In the genomic region with DNA sequence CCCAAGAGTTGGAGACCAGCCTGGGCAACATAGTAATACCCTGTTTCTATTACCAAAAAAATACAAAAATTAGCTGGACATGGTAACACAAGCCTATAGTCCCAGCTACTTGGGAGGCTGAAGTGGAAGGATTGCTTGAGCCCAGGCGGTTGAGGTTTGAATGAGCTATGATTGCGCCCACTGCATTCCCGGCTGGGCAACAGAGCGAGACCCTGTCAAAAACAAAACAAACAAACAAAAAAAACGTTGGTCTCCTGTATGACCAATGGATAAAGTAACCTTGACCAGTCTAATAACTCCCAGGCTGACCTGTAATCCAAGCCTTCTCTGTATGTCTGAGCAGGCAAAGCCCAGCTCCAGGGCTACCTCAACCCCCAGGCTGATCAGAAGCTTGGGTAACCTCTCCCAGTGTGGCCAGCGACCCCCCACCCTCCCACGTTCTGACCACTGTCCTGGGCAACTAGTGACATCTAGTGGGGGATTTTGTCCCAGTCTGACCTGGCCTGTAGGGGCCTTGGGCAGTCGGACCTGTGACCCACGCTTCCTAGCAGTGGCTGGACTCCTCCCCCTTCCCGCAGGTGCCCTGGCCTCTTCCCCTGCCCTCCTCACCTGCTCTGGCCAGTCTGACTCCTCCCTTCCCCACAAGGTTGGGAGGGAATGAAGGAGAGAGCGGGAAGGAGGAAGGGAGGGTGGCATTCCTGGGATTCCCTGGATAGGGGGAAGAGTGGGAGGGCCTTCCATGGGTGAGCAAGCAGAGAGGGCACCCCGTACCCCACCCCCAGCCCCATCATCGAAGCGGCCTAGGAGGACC, we compare ENCODE assay signal across 8 cellular contexts. TPM values are rescaled to one million over a fixed set of nuclear protein-coding genes. Genes with fewer than 3 reads are reported as not detected.
DNase-seq lines count a peak whose midpoint lies in the region; ATAC-seq and TF ChIP-seq lines count a peak whose summit lies in the region.

No MANE protein-coding gene starts in this region.

- peaks cover 22% of the 10 kb centered on the region for H3K4me1 Mint-ChIP-seq in Calu3 (ENCODE audit: low read depth, unreplicated experiment)

- no peaks in the 10 kb centered on the region for H3K9me3 Mint-ChIP-seq in Calu3 (ENCODE audit: low read depth, unreplicated experiment)

- H3K36me3 Mint-ChIP-seq in Calu3 (ENCODE audit: insufficient read depth, unreplicated experiment) = peaks cover 54% of the 10 kb centered on the region

- no TSS peak for BruUV-seq in Calu3 (replicated peaks; lab: Mats Ljungman, UMichigan)

- peak overlapping the region; percentile 43 to 58 for H3K9ac ChIP-seq in colonic mucosa (ENCODE audit: low read depth in 2 of 2, low read length in 2 of 2)

- H3K4me1 ChIP-seq in colonic mucosa = peaks cover 10% of the 10 kb centered on the region

- H3K27me3 ChIP-seq in colonic mucosa = no peaks in the 10 kb centered on the region

- no peak for ATAC-seq in HG03280 (IDR thresholded peaks at IDR 0.05; ENCODE audit: unreplicated experiment)
- no peak for ATAC-seq in HG03175 (IDR thresholded peaks at IDR 0.05; ENCODE audit: unreplicated experiment)
- no peak for ATAC-seq in HG02798 (IDR thresholded peaks at IDR 0.05; ENCODE audit: poor library complexity, unreplicated experiment)

- peak overlapping the region; percentile 74 for H3K4me3 Mint-ChIP-seq in Calu3 (ENCODE audit: low read depth, unreplicated experiment)

- CTCF ChIA-PET in Calu3 (lab: Charles Lee) = interaction anchor here (0.6 to 1.8 kb wide), 8 partner anchors 10 to 237 kb away, joined by 3 to 12 read pairs (median 4); partner anchors contain the start of gene NECTIN2

- H3K4me3 ChIP-seq in colonic mucosa = no peak overlapping the region

- peak; percentile 65 for TF ChIP-seq CTCF in Calu3 (IDR thresholded peaks at IDR 0.05; ENCODE audit: unreplicated experiment)
- TF ChIP-seq CTCF in colonic mucosa (IDR thresholded peaks at IDR 0.05) = peak; percentile 22

- H3K9me3 ChIP-seq in colonic mucosa = no peaks in the 10 kb centered on the region

- no peaks in the 10 kb centered on the region for H3K36me3 ChIP-seq in colonic mucosa

- peak; percentile 66 for DNase-seq in Calu3
- DNase-seq in NCI-H146 (lab: John Stamatoyannopoulos, UW) = peak; percentile 97
- peak; percentile 46 for DNase-seq in colonic mucosa
- DNase-seq in lung microvascular endothelial cell (ENCODE audit: low read depth in 2 of 2) = peak; percentile 50 to 68
- no peak for DNase-seq in DMS 273 (lab: John Stamatoyannopoulos, UW; ENCODE audit: unreplicated experiment)

- peak overlapping the region; percentile 86 for H3K27ac Mint-ChIP-seq in Calu3 (ENCODE audit: unreplicated experiment)

- no peak overlapping the region for H3K27ac ChIP-seq in colonic mucosa

- H3K27me3 Mint-ChIP-seq in Calu3 (ENCODE audit: unreplicated experiment) = no peaks in the 10 kb centered on the region

- intact Hi-C loops in Calu3 (cut with micrococcal nuclease; ENCODE audit: unreplicated experiment) = no loop called here
- intact Hi-C loops in colonic mucosa (cut with DNase I) = no loop called here

RNA-seq across cellular contexts. Expression of gene BCAM, which starts 1.0 kb away (rescaled TPM):
- total RNA-seq in Calu3 (2022) (30.0 and 31.2 TPM in 2 replicates), colonic mucosa (10 to 100 TPM; 15.1 to 20.7 TPM), lung microvascular endothelial cell (11.8 and 34.3 TPM in 2 replicates)

RNA-seq across cellular contexts. Expression of gene CBLC, which starts 30.2 kb away (rescaled TPM):
- total RNA-seq in Calu3 (2022) (54.3 and 63.1 TPM in 2 replicates), colonic mucosa (10 to 100 TPM; 65.6 to 78.0 TPM), lung microvascular endothelial cell (not detected in 2 replicates)

RNA-seq across cellular contexts. Expression of gene NECTIN2, which starts 38.2 kb away (rescaled TPM):
- 137 and 174 TPM in 2 replicates for total RNA-seq in Calu3 (2022)
- total RNA-seq in colonic mucosa = 100 to 1,000 TPM; 115 to 121 TPM
- 85.4 and 118 TPM in 2 replicates for total RNA-seq in lung microvascular endothelial cell

RNA-seq across cellular contexts. Expression of gene BCL3, which starts 59.3 kb away (rescaled TPM):
- 37.7 and 41.5 TPM in 2 replicates for total RNA-seq in Calu3 (2022)
- 10 to 100 TPM; 76.4 to 99.5 TPM for total RNA-seq in colonic mucosa
- 0.99 and 2.0 TPM in 2 replicates for total RNA-seq in lung microvascular endothelial cell

Comparison
In these comparisons a context has a peak if more than half of its experiments do, and no peak if none do; other contexts are left out.
1. RNA of gene CBLC, which starts 30.2 kb away (total RNA-seq): 65.6 to 78.0 TPM in colonic mucosa and 54.3 to 63.1 TPM in Calu3; not detected in lung microvascular endothelial cell; every median in the first group is over 10 times any median in the second.